ENCODE assay signal across 1 cellular context in genomic region chr2:109176928-109177327, GRCh38.
TF ChIP-seq lines count a peak whose summit lies in the region.

No MANE protein-coding gene starts in this region.

TF ChIP-seq in K562, 482 proteins besides CTCF, POLR2A, EP300 and RAD21 (continued from another document and continues in another):
- TF ChIP-seq, protein P1, sequence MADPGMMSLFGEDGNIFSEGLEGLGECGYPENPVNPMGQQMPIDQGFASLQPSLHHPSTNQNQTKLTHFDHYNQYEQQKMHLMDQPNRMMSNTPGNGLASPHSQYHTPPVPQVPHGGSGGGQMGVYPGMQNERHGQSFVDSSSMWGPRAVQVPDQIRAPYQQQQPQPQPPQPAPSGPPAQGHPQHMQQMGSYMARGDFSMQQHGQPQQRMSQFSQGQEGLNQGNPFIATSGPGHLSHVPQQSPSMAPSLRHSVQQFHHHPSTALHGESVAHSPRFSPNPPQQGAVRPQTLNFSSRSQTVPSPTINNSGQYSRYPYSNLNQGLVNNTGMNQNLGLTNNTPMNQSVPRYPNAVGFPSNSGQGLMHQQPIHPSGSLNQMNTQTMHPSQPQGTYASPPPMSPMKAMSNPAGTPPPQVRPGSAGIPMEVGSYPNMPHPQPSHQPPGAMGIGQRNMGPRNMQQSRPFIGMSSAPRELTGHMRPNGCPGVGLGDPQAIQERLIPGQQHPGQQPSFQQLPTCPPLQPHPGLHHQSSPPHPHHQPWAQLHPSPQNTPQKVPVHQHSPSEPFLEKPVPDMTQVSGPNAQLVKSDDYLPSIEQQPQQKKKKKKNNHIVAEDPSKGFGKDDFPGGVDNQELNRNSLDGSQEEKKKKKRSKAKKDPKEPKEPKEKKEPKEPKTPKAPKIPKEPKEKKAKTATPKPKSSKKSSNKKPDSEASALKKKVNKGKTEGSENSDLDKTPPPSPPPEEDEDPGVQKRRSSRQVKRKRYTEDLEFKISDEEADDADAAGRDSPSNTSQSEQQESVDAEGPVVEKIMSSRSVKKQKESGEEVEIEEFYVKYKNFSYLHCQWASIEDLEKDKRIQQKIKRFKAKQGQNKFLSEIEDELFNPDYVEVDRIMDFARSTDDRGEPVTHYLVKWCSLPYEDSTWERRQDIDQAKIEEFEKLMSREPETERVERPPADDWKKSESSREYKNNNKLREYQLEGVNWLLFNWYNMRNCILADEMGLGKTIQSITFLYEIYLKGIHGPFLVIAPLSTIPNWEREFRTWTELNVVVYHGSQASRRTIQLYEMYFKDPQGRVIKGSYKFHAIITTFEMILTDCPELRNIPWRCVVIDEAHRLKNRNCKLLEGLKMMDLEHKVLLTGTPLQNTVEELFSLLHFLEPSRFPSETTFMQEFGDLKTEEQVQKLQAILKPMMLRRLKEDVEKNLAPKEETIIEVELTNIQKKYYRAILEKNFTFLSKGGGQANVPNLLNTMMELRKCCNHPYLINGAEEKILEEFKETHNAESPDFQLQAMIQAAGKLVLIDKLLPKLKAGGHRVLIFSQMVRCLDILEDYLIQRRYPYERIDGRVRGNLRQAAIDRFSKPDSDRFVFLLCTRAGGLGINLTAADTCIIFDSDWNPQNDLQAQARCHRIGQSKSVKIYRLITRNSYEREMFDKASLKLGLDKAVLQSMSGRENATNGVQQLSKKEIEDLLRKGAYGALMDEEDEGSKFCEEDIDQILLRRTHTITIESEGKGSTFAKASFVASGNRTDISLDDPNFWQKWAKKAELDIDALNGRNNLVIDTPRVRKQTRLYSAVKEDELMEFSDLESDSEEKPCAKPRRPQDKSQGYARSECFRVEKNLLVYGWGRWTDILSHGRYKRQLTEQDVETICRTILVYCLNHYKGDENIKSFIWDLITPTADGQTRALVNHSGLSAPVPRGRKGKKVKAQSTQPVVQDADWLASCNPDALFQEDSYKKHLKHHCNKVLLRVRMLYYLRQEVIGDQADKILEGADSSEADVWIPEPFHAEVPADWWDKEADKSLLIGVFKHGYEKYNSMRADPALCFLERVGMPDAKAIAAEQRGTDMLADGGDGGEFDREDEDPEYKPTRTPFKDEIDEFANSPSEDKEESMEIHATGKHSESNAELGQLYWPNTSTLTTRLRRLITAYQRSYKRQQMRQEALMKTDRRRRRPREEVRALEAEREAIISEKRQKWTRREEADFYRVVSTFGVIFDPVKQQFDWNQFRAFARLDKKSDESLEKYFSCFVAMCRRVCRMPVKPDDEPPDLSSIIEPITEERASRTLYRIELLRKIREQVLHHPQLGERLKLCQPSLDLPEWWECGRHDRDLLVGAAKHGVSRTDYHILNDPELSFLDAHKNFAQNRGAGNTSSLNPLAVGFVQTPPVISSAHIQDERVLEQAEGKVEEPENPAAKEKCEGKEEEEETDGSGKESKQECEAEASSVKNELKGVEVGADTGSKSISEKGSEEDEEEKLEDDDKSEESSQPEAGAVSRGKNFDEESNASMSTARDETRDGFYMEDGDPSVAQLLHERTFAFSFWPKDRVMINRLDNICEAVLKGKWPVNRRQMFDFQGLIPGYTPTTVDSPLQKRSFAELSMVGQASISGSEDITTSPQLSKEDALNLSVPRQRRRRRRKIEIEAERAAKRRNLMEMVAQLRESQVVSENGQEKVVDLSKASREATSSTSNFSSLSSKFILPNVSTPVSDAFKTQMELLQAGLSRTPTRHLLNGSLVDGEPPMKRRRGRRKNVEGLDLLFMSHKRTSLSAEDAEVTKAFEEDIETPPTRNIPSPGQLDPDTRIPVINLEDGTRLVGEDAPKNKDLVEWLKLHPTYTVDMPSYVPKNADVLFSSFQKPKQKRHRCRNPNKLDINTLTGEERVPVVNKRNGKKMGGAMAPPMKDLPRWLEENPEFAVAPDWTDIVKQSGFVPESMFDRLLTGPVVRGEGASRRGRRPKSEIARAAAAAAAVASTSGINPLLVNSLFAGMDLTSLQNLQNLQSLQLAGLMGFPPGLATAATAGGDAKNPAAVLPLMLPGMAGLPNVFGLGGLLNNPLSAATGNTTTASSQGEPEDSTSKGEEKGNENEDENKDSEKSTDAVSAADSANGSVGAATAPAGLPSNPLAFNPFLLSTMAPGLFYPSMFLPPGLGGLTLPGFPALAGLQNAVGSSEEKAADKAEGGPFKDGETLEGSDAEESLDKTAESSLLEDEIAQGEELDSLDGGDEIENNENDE (IDR thresholded peaks at IDR 0.05; ENCODE audit: low read depth, low read length): no peak
- TF ChIP-seq ZKSCAN8 (CRISPR knock-in tag; IDR thresholded peaks at IDR 0.05) (peak; percentile 29; the same call in 1 of the 2 replicates), CAMTA2 (CRISPR knock-in tag; conservative IDR thresholded peaks at IDR 0.05) (no peak), ZNF253 (CRISPR knock-in tag; conservative IDR thresholded peaks at IDR 0.05) (no peak), NFIC (IDR thresholded peaks at IDR 0.05) (peak; percentile 57), CBFA2T2 (conservative IDR thresholded peaks at IDR 0.05) (peak; percentile 86), ZNF277 (CRISPR knock-in tag; IDR thresholded peaks at IDR 0.05; ENCODE audit: borderline replicate concordance) (no peak), TCF3 (CRISPR knock-in tag; IDR thresholded peaks at IDR 0.05) (peak; percentile 79), DPF2 (IDR thresholded peaks at IDR 0.05) (peak; percentile 75), RCOR1 (IDR thresholded peaks at IDR 0.05; ENCODE audit: borderline replicate concordance in 1 of 2, low read depth in 2 of 2, low read length in 2 of 2) (0 out of 4 replicates have a peak, but pooled peaks of 1 of the 2 experiments have one; percentile 44), SMARCA4 (IDR thresholded peaks at IDR 0.05) (peak; percentile 46; the same call in 1 of the 2 replicates), ZNF589 (CRISPR knock-in tag; IDR thresholded peaks at IDR 0.05; ENCODE audit: low read depth) (0 out of 2 replicates have a peak, but pooled peaks have one; percentile 49), KDM1A (IDR thresholded peaks at IDR 0.05) (peak; percentile 43 to 49; a peak in 2 of 4 replicates), TRIM24 (IDR thresholded peaks at IDR 0.05) (peak in 1 of 2 experiments; percentile 52; a peak in 1 of 4 replicates), HES1 (IDR thresholded peaks at IDR 0.05; ENCODE audit: low read depth) (0 out of 2 replicates have a peak, but pooled peaks have one; percentile 50), ZNF766 (CRISPR knock-in tag; conservative IDR thresholded peaks at IDR 0.05) (0 out of 2 replicates have a peak, but pooled peaks have one; percentile 30), NFXL1 (CRISPR knock-in tag; IDR thresholded peaks at IDR 0.05) (no peak), IFI16 (CRISPR knock-in tag; IDR thresholded peaks at IDR 0.05) (no peak), CBFA2T3 (IDR thresholded peaks at IDR 0.05) (peak; percentile 87), KLF16 (IDR thresholded peaks at IDR 0.05) (peak; percentile 81), TEAD4 (IDR thresholded peaks at IDR 0.05; ENCODE audit: low read length) (peak; percentile 90), TEAD4 (CRISPR knock-in tag; IDR thresholded peaks at IDR 0.05; ENCODE audit: borderline replicate concordance) (no peak), RBBP5 (IDR thresholded peaks at IDR 0.05; ENCODE audit: borderline replicate concordance, insufficient read depth, low read length, poor library complexity, severe bottlenecking) (no peak), CXXC5 (CRISPR knock-in tag; IDR thresholded peaks at IDR 0.05) (0 out of 2 replicates have a peak, but pooled peaks have one; percentile 11), CCNT2 (IDR thresholded peaks at IDR 0.05; ENCODE audit: borderline replicate concordance, extremely low read depth, insufficient read length, low read depth, low read length) (no peak), FOXM1 (IDR thresholded peaks at IDR 0.05; ENCODE audit: low read depth) (peak; percentile 64; the same call in 1 of the 2 replicates), FOXM1 (CRISPR knock-in tag; IDR thresholded peaks at IDR 0.05; ENCODE audit: low read depth) (no peak), PCBP2 (IDR thresholded peaks at IDR 0.05; ENCODE audit: low read depth, low read length, poor library complexity, severe bottlenecking) (no peak), SOX6 (IDR thresholded peaks at IDR 0.05) (peak; percentile 89), TAL1 (IDR thresholded peaks at IDR 0.05) (peak; percentile 94), PTBP1 (IDR thresholded peaks at IDR 0.05; ENCODE audit: low read depth, low read length) (no peak), NCOR1 (IDR thresholded peaks at IDR 0.05) (peak; percentile 70), ZBTB11 (CRISPR knock-in tag; IDR thresholded peaks at IDR 0.05) (0 out of 6 replicates have a peak, but pooled peaks of 1 of the 3 experiments have one; percentile 36), MTA2 (IDR thresholded peaks at IDR 0.05; ENCODE audit: low read depth) (peak; percentile 62), ZNF175 (CRISPR knock-in tag; IDR thresholded peaks at IDR 0.05; ENCODE audit: low read depth) (peak; percentile 55; the same call in 1 of the 2 replicates), ATF3 (IDR thresholded peaks at IDR 0.05) (no peak), ATF3 (CRISPR knock-in tag; conservative IDR thresholded peaks at IDR 0.05) (no peak)
- TF ChIP-seq, protein P2, sequence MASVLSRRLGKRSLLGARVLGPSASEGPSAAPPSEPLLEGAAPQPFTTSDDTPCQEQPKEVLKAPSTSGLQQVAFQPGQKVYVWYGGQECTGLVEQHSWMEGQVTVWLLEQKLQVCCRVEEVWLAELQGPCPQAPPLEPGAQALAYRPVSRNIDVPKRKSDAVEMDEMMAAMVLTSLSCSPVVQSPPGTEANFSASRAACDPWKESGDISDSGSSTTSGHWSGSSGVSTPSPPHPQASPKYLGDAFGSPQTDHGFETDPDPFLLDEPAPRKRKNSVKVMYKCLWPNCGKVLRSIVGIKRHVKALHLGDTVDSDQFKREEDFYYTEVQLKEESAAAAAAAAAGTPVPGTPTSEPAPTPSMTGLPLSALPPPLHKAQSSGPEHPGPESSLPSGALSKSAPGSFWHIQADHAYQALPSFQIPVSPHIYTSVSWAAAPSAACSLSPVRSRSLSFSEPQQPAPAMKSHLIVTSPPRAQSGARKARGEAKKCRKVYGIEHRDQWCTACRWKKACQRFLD (CRISPR knock-in tag; IDR thresholded peaks at IDR 0.05): peak; percentile 27; the same call in 1 of the 2 replicates
- TF ChIP-seq, protein P3, sequence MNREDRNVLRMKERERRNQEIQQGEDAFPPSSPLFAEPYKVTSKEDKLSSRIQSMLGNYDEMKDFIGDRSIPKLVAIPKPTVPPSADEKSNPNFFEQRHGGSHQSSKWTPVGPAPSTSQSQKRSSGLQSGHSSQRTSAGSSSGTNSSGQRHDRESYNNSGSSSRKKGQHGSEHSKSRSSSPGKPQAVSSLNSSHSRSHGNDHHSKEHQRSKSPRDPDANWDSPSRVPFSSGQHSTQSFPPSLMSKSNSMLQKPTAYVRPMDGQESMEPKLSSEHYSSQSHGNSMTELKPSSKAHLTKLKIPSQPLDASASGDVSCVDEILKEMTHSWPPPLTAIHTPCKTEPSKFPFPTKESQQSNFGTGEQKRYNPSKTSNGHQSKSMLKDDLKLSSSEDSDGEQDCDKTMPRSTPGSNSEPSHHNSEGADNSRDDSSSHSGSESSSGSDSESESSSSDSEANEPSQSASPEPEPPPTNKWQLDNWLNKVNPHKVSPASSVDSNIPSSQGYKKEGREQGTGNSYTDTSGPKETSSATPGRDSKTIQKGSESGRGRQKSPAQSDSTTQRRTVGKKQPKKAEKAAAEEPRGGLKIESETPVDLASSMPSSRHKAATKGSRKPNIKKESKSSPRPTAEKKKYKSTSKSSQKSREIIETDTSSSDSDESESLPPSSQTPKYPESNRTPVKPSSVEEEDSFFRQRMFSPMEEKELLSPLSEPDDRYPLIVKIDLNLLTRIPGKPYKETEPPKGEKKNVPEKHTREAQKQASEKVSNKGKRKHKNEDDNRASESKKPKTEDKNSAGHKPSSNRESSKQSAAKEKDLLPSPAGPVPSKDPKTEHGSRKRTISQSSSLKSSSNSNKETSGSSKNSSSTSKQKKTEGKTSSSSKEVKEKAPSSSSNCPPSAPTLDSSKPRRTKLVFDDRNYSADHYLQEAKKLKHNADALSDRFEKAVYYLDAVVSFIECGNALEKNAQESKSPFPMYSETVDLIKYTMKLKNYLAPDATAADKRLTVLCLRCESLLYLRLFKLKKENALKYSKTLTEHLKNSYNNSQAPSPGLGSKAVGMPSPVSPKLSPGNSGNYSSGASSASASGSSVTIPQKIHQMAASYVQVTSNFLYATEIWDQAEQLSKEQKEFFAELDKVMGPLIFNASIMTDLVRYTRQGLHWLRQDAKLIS (CRISPR knock-in tag; IDR thresholded peaks at IDR 0.05): no peak
